In genomic region chr1:234607091-234608025, GRCh38 we compare ENCODE assay signal across 1 cellular context.
TF ChIP-seq lines count a peak whose summit lies in the region.

No MANE protein-coding gene starts in this region.

TF ChIP-seq in HepG2, 621 proteins besides CTCF, POLR2A, EP300 and RAD21 (continued from another document):
- TF ChIP-seq ZNF569 (CRISPR knock-in tag; IDR thresholded peaks at IDR 0.05; ENCODE audit: borderline replicate concordance), result peak; percentile 67; the same call in 1 of the 2 replicates
- TF ChIP-seq UBTF (CRISPR knock-in tag; IDR thresholded peaks at IDR 0.05), result peak; percentile 61
- peak; percentile 61 for TF ChIP-seq ZNF768 (CRISPR knock-in tag; IDR thresholded peaks at IDR 0.05)
- TF ChIP-seq MEF2D (CRISPR knock-in tag; IDR thresholded peaks at IDR 0.05), result no peak
- no peak for TF ChIP-seq ZNF75D (CRISPR knock-in tag; IDR thresholded peaks at IDR 0.05; ENCODE audit: borderline replicate concordance)
- TF ChIP-seq ZNF20 (CRISPR knock-in tag; IDR thresholded peaks at IDR 0.05), result 0 out of 2 replicates have a peak, but pooled peaks have one; percentile 58
- TF ChIP-seq FIP1L1 (IDR thresholded peaks at IDR 0.05; ENCODE audit: borderline replicate concordance, insufficient read depth, low read depth, low read length), result 0 out of 2 replicates have a peak, but pooled peaks have one; percentile 86
- TF ChIP-seq SSRP1 (CRISPR knock-in tag; IDR thresholded peaks at IDR 0.05), result peak; percentile 67; the same call in 1 of the 2 replicates
- 0 out of 2 replicates have a peak, but pooled peaks have one; percentile 36 for TF ChIP-seq CBX5 (CRISPR knock-in tag; IDR thresholded peaks at IDR 0.05; ENCODE audit: borderline replicate concordance)
- no peak for TF ChIP-seq YY1 (IDR thresholded peaks at IDR 0.05; ENCODE audit: insufficient read depth, insufficient replicate concordance, low read depth, low read length)
- peak; percentile 22; the same call in 1 of the 2 replicates for TF ChIP-seq ZMYM4 (CRISPR knock-in tag; IDR thresholded peaks at IDR 0.05)
- TF ChIP-seq SP1 (IDR thresholded peaks at IDR 0.05), result no peak
- no peak for TF ChIP-seq SP1 (CRISPR knock-in tag; IDR thresholded peaks at IDR 0.05)
- TF ChIP-seq MYPOP (CRISPR knock-in tag; IDR thresholded peaks at IDR 0.05), result peak; percentile 16; the same call in 1 of the 2 replicates
- TF ChIP-seq MED1 (CRISPR knock-in tag; IDR thresholded peaks at IDR 0.05), result peak; percentile 62
- TF ChIP-seq HES4 (CRISPR knock-in tag; IDR thresholded peaks at IDR 0.05; ENCODE audit: borderline replicate concordance), result peak; percentile 43; the same call in 1 of the 2 replicates
- TF ChIP-seq RBFOX2 (IDR thresholded peaks at IDR 0.05; ENCODE audit: low read depth, low read length), result peak; percentile 87
- TF ChIP-seq ZNF558 (CRISPR knock-in tag; IDR thresholded peaks at IDR 0.05; ENCODE audit: borderline replicate concordance), result 0 out of 2 replicates have a peak, but pooled peaks have one; percentile 57
- TF ChIP-seq ARID5B (CRISPR knock-in tag; IDR thresholded peaks at IDR 0.05), result 0 out of 2 replicates have a peak, but pooled peaks have one; percentile 14
- peak; percentile 16; the same call in 1 of the 2 replicates for TF ChIP-seq ZFP36L1 (CRISPR knock-in tag; IDR thresholded peaks at IDR 0.05)
- TF ChIP-seq HMGXB4 (CRISPR knock-in tag; IDR thresholded peaks at IDR 0.05; ENCODE audit: borderline replicate concordance in 1 of 2, low read depth in 1 of 2), result peak in 1 of 2 experiments; percentile 41; a peak in 2 of 4 replicates
- TF ChIP-seq SNAI1 (CRISPR knock-in tag; IDR thresholded peaks at IDR 0.05; ENCODE audit: borderline replicate concordance), result 0 out of 2 replicates have a peak, but pooled peaks have one; percentile 51
- peak; percentile 27 for TF ChIP-seq HDAC1 (CRISPR knock-in tag; IDR thresholded peaks at IDR 0.05)
- no peak for TF ChIP-seq ZSCAN20 (CRISPR knock-in tag; IDR thresholded peaks at IDR 0.05; ENCODE audit: borderline replicate concordance)
- TF ChIP-seq MTF1 (CRISPR knock-in tag; IDR thresholded peaks at IDR 0.05), result no peak
- no peak for TF ChIP-seq ZNF570 (CRISPR knock-in tag; IDR thresholded peaks at IDR 0.05; ENCODE audit: borderline replicate concordance)
- TF ChIP-seq SNAPC2 (CRISPR knock-in tag; IDR thresholded peaks at IDR 0.05), result 0 out of 2 replicates have a peak, but pooled peaks have one; percentile 11
- TF ChIP-seq ZNF44 (CRISPR knock-in tag; IDR thresholded peaks at IDR 0.05), result no peak
- 0 out of 2 replicates have a peak, but pooled peaks have one; percentile 1 for TF ChIP-seq ZNF331 (CRISPR knock-in tag; IDR thresholded peaks at IDR 0.05)
- TF ChIP-seq SALL1 (CRISPR knock-in tag; IDR thresholded peaks at IDR 0.05), result peak; percentile 58; the same call in 1 of the 2 replicates
- TF ChIP-seq PBX3 (CRISPR knock-in tag; IDR thresholded peaks at IDR 0.05; ENCODE audit: borderline replicate concordance), result no peak
